In genomic region chr10:82377608-82378007, GRCh38 we compare ENCODE assay signal across 9 cellular contexts.
DNase-seq lines count a peak whose midpoint lies in the region; TF ChIP-seq lines count a peak whose summit lies in the region.
"Had no signal": no experiment of that assay in that cellular context is flagged by ENCODE, and none has a peak within 500 bp of the region (broad histone marks: within the 10 kb centered on the region; RNA-seq: fewer than 3 reads in every experiment).

No MANE protein-coding gene starts in this region.

- H3K4me1 ChIP-seq in OCI-LY1 (ENCODE audit: insufficient read depth, low read length, severe bottlenecking): peaks cover 34% of the 10 kb centered on the region
- no peaks in the 10 kb centered on the region for H3K4me1 ChIP-seq in fibroblast of lung (ENCODE audit: control insufficient read depth, extremely low read depth, insufficient read depth, low read length)
- no peaks in the 10 kb centered on the region for H3K4me1 ChIP-seq in osteoblast (ENCODE audit: insufficient read depth, low read length)

- peak; percentile 50 for TF ChIP-seq CTCF in GM13977 (IDR thresholded peaks at IDR 0.05; ENCODE audit: extremely low read depth, insufficient read depth, missing control alignments)
- peak; percentile 81 for TF ChIP-seq CTCF in OCI-LY1 (IDR thresholded peaks at IDR 0.05; ENCODE audit: low read length)
- no peak for TF ChIP-seq CTCF in fibroblast of lung (conservative IDR thresholded peaks at IDR 0.05 in 1 of 2, IDR thresholded peaks at IDR 0.05 in 1 of 2; ENCODE audit: low read depth in 1 of 2, low read length in 2 of 2)
- TF ChIP-seq CTCF in osteoblast (IDR thresholded peaks at IDR 0.05; ENCODE audit: extremely low read depth, low read depth, low read length): peak; percentile 11

- H3F3A ChIP-seq in OCI-LY1 (ENCODE audit: insufficient read depth, low read length): no peaks in the 10 kb centered on the region

- in situ Hi-C loops in GM13977 (cut with MboI; ENCODE audit: low pct_unique_long_range_greater_than_20kb, low sequenced_read_pairs, unreplicated experiment): no loop called here

- H3K4me3 ChIP-seq in OCI-LY1 (ENCODE audit: low read depth, low read length, poor library complexity, severe bottlenecking) (no peak overlapping the region), fibroblast of lung (replicated peaks in 1 of 4; ENCODE audit: control extremely low read depth in 1 of 4, insufficient read depth in 1 of 4, low read depth in 3 of 4, low read length in 4 of 4) (no peak overlapping the region), osteoblast (ENCODE audit: insufficient read depth, low read length) (no peak overlapping the region)

- H3K27ac ChIP-seq in OCI-LY1 (ENCODE audit: low read depth, low read length, poor library complexity, severe bottlenecking) (peak overlapping the region; percentile 58), fibroblast of lung (ENCODE audit: insufficient read depth, low read length) (no peak overlapping the region), osteoblast (ENCODE audit: low read depth, low read length) (no peak overlapping the region)

- H3K4me2 ChIP-seq in OCI-LY1 (ENCODE audit: low read length) (peak overlapping the region; percentile 29; the same call in 1 of the 2 replicates), fibroblast of lung (ENCODE audit: extremely low read depth, insufficient read depth, low read length) (no peak overlapping the region), osteoblast (ENCODE audit: insufficient read depth, low read length) (no peak overlapping the region)

- H3K36me3 ChIP-seq in OCI-LY1 (ENCODE audit: insufficient read depth, low read length): no peaks in the 10 kb centered on the region
- no peaks in the 10 kb centered on the region for H3K36me3 ChIP-seq in fibroblast of lung (ENCODE audit: control insufficient read depth, insufficient read depth, low read length)
- H3K36me3 ChIP-seq in osteoblast (ENCODE audit: insufficient read depth, low read length): no peaks in the 10 kb centered on the region

- H3K9ac ChIP-seq in OCI-LY1 (ENCODE audit: low read length) (peak overlapping the region; percentile 3; the same call in 1 of the 2 replicates), fibroblast of lung (ENCODE audit: insufficient read depth, low read length) (no peak overlapping the region)

- H3K79me2 ChIP-seq in OCI-LY1 (ENCODE audit: insufficient read depth, low read length) (no peaks in the 10 kb centered on the region), fibroblast of lung (ENCODE audit: control insufficient read depth, insufficient read depth, low read length) (no peaks in the 10 kb centered on the region), osteoblast (ENCODE audit: insufficient read depth, low read length) (no peaks in the 10 kb centered on the region)

- peaks cover 4% of the 10 kb centered on the region; the same call in 1 of the 2 replicates for H3K9me3 ChIP-seq in OCI-LY1 (ENCODE audit: low read length)
- no peaks in the 10 kb centered on the region for H3K9me3 ChIP-seq in fibroblast of lung (ENCODE audit: control insufficient read depth, insufficient read depth, low read depth, low read length)
- H3K9me3 ChIP-seq in osteoblast (ENCODE audit: low read depth, low read length): no peaks in the 10 kb centered on the region

- no peaks in the 10 kb centered on the region for H4K20me1 ChIP-seq in OCI-LY1 (ENCODE audit: insufficient read depth, low read length)
- H4K20me1 ChIP-seq in fibroblast of lung (ENCODE audit: control insufficient read depth, extremely low read depth, insufficient read depth, low read length): no peaks in the 10 kb centered on the region
- H4K20me1 ChIP-seq in osteoblast (ENCODE audit: insufficient read depth, low read length): no peaks in the 10 kb centered on the region

- H3K9me2 ChIP-seq in OCI-LY1 (ENCODE audit: low read depth, low read length): no peaks in the 10 kb centered on the region

- peak; percentile 17 for DNase-seq in GM13977 (ENCODE audit: low spot score)
- DNase-seq in fibroblast of lung (ENCODE audit: low read depth in 2 of 2): peak; percentile 1 to 13
- no peak for DNase-seq in osteoblast (ENCODE audit: insufficient read length, low spot score, missing footprints)
- DNase-seq in NCI-H226: no peak
- no peak for DNase-seq in GOT3 (lab: John Stamatoyannopoulos, UW)
- no peak for DNase-seq in stimulated activated CD4-positive, alpha-beta T cell treated with anti-CD3 and anti-CD28 coated beads, Interleukin-2, amount 100 ng/mL, for 24 hours
- DNase-seq: activated CD4-positive, alpha-beta T cell treated with anti-CD3 and anti-CD28 coated beads, Interleukin-2, amount 50 U/mL, for 48 hours; SHP77 had no signal

- no peak overlapping the region for H2AFZ ChIP-seq in OCI-LY1 (ENCODE audit: low read length)
- H2AFZ ChIP-seq in fibroblast of lung (ENCODE audit: low read length): no peak overlapping the region
- H2AFZ ChIP-seq in osteoblast (ENCODE audit: low read length): no peak overlapping the region

- H3K27me3 ChIP-seq in OCI-LY1 (ENCODE audit: insufficient read depth, low read length) (no peaks in the 10 kb centered on the region), fibroblast of lung (ENCODE audit: control insufficient read depth, insufficient read depth, low read length) (no peaks in the 10 kb centered on the region), osteoblast (ENCODE audit: insufficient read depth, low read length) (no peaks in the 10 kb centered on the region)

Comparison
In these comparisons a context has a peak if more than half of its experiments do, and no peak if none do; other contexts are left out.
1. DNase-seq: peak in GM13977 (single experiment) and fibroblast of lung (2 of 2); none in osteoblast (single experiment), NCI-H226 (single experiment), GOT3 (single experiment) and stimulated activated CD4-positive, alpha-beta T cell treated with anti-CD3 and anti-CD28 coated beads, Interleukin-2, amount 100 ng/mL, for 24 hours (0 of 2).
2. CTCF ChIP-seq: peak in GM13977 (single experiment), OCI-LY1 (single experiment) and osteoblast (single experiment); none in fibroblast of lung (0 of 2).